Comparison of ENCODE assay signal across 1 cellular context in genomic region chr3:54987719-54988118, GRCh38.
TF ChIP-seq lines count a peak whose summit lies in the region.

No MANE protein-coding gene starts in this region.

TF ChIP-seq in SK-N-SH treated with all-trans-retinoic acid at 6 μM for 48 hours, 23 proteins besides CTCF, POLR2A, EP300 and RAD21 (continued from another document):
- no peak for TF ChIP-seq TSHZ2 (CRISPR knock-in tag; IDR thresholded peaks at IDR 0.05)
- TF ChIP-seq RARB (CRISPR knock-in tag; IDR thresholded peaks at IDR 0.05): no peak
- TF ChIP-seq BACH2 (CRISPR knock-in tag; IDR thresholded peaks at IDR 0.05; ENCODE audit: borderline replicate concordance): no peak
- no peak for TF ChIP-seq ZFP30 (CRISPR knock-in tag; IDR thresholded peaks at IDR 0.05)
- TF ChIP-seq SNAI2 (CRISPR knock-in tag; IDR thresholded peaks at IDR 0.05): no peak
- no peak for TF ChIP-seq GLIS3 (CRISPR knock-in tag; IDR thresholded peaks at IDR 0.05)
- TF ChIP-seq CREB5 (CRISPR knock-in tag; IDR thresholded peaks at IDR 0.05; ENCODE audit: low read depth): no peak
- no peak for TF ChIP-seq ARNTL (CRISPR knock-in tag; IDR thresholded peaks at IDR 0.05; ENCODE audit: borderline replicate concordance, low read depth)
- TF ChIP-seq PPARA (CRISPR knock-in tag; IDR thresholded peaks at IDR 0.05; ENCODE audit: borderline replicate concordance): no peak
- TF ChIP-seq ZNF565 (CRISPR knock-in tag; conservative IDR thresholded peaks at IDR 0.05; ENCODE audit: low read depth): no peak
